23 cellular contexts compared by ENCODE assay signal in genomic region chr6:42419490-42420280, GRCh38. TPM values are rescaled to one million over a fixed set of nuclear protein-coding genes. Genes with fewer than 3 reads are reported as not detected.
DNase-seq lines count a peak whose midpoint lies in the region; ATAC-seq and TF ChIP-seq lines count a peak whose summit lies in the region.
"Had no signal": no experiment of that assay in that cellular context is flagged by ENCODE, and none has a peak within 500 bp of the region (broad histone marks: within the 10 kb centered on the region; RNA-seq: fewer than 3 reads in every experiment).

No MANE protein-coding gene starts in this region.

- 0 out of 2 replicates have a peak, but pooled peaks cover 4% of the 10 kb centered on the region for H3F3A ChIP-seq in GM23338 (replicated peaks; ENCODE audit: low read depth)

- peaks cover 53% of the 10 kb centered on the region for H4K20me1 ChIP-seq in GM23338 (replicated peaks; ENCODE audit: insufficient read depth)

- CTCF ChIA-PET in RWPE1 (lab: Yijun Ruan, JAX): interaction anchor here (0.6 to 1.4 kb wide), 3 partner anchors 8 to 128 kb away, joined by 3 to 4 read pairs (median 4); no protein-coding TSS in a partner anchor

- H3K79me2 ChIP-seq in GM23338 (replicated peaks; ENCODE audit: insufficient read depth): peaks cover 96% of the 10 kb centered on the region

- peaks cover 0 to 2% (median 0%) of the 10 kb centered on the region in 7 donors for H3K9me3 Mint-ChIP-seq in CD14-positive monocyte
- H3K9me3 Mint-ChIP-seq in GM23338: no peaks in the 10 kb centered on the region
- H3K9me3 Mint-ChIP-seq in chondrocyte (ENCODE audit: low read depth): no peaks in the 10 kb centered on the region
- H3K9me3 Mint-ChIP-seq: activated CD4-positive, alpha-beta memory T cell treated with anti-CD3 and anti-CD28 coated beads, Interleukin-2, amount 10 ng/mL, durations not matched to agents 7 days and 5 days; activated T-helper 17 cell treated with anti-CD3 and anti-CD28 coated beads, Interleukin-2, amount 50 U/mL, for 72 hours; CD8-positive, alpha-beta T cell; IgD-negative memory B cell; T-helper 1 cell treated with Interleukin-12 subunit alpha and Interleukin-12 subunit beta and Interleukin-4 antibody, amounts not matched to agents 30 μg/mL and 1 μg/mL, for 36 hours had no signal

- H3K27me3 Mint-ChIP-seq in CD14-positive monocyte (ENCODE audit: low read depth in 3 of 3) (no peaks in the 10 kb centered on the region), GM23338 (ENCODE audit: insufficient read depth, low read depth, poor library complexity) (peaks cover 11% of the 10 kb centered on the region), chondrocyte (ENCODE audit: low read depth) (no peaks in the 10 kb centered on the region)
- H3K27me3 Mint-ChIP-seq: activated T-helper 17 cell treated with anti-CD3 and anti-CD28 coated beads, Interleukin-2, amount 50 U/mL, for 72 hours had no signal

- no peaks in the 10 kb centered on the region for H3K9me2 ChIP-seq in GM23338 (ENCODE audit: insufficient read depth)

- POLR2A ChIA-PET in RWPE1 (lab: Yijun Ruan, JAX; ENCODE audit: low non-redundant PET): no interaction called here

- H3K27ac ChIP-seq in GM23338 (ENCODE audit: low read depth) (no peak overlapping the region; the same call in 1 of the 2 replicates), RWPE1 (peak overlapping the region; percentile 42)
- H3K27ac ChIP-seq: gastroesophageal sphincter, right atrium auricular region, suprapubic skin, vagina had no signal

- no peaks in the 10 kb centered on the region for H3K27me3 ChIP-seq in GM23338 (ENCODE audit: insufficient read depth)
- H3K27me3 ChIP-seq: gastroesophageal sphincter, right atrium auricular region, suprapubic skin, vagina had no signal

- H3K4me3 Mint-ChIP-seq in CD14-positive monocyte: no peak overlapping the region
- no peak overlapping the region; the same call in 2 of the 3 replicates for H3K4me3 Mint-ChIP-seq in GM23338
- no peak overlapping the region for H3K4me3 Mint-ChIP-seq in chondrocyte (ENCODE audit: unreplicated experiment)
- H3K4me3 Mint-ChIP-seq: activated CD4-positive, alpha-beta memory T cell treated with anti-CD3 and anti-CD28 coated beads, Interleukin-2, amount 10 ng/mL, durations not matched to agents 7 days and 5 days; activated T-helper 17 cell treated with anti-CD3 and anti-CD28 coated beads, Interleukin-2, amount 50 U/mL, for 72 hours; CD8-positive, alpha-beta T cell; IgD-negative memory B cell; T-helper 1 cell treated with Interleukin-12 subunit alpha and Interleukin-12 subunit beta and Interleukin-4 antibody, amounts not matched to agents 30 μg/mL and 1 μg/mL, for 36 hours had no signal

- peaks cover 38% of the 10 kb centered on the region for H3K4me1 Mint-ChIP-seq in CD14-positive monocyte
- peaks cover 51% of the 10 kb centered on the region for H3K4me1 Mint-ChIP-seq in GM23338
- peaks cover 6% of the 10 kb centered on the region for H3K4me1 Mint-ChIP-seq in chondrocyte (ENCODE audit: low read depth)

- ATAC-seq in GM23338 (peak; percentile 49), esophagus mucosa (peak; percentile 17), HG02870 (IDR thresholded peaks at IDR 0.05; ENCODE audit: unreplicated experiment) (no peak)
- ATAC-seq: activated T-helper 17 cell treated with anti-CD3 and anti-CD28 coated beads, Interleukin-2, amount 50 U/mL, for 72 hours; CD8-positive, alpha-beta T cell; gastroesophageal sphincter had no signal

- no peak overlapping the region for H2AFZ ChIP-seq in GM23338

- intact Hi-C loops in CD14-positive monocyte (cut with micrococcal nuclease): loop anchor here in 1 of 2 donors (5.0 kb wide), 1 partner anchor 33 kb away; the partner anchor contains the start of gene TRERF1

- TF ChIP-seq CTCF in CD14-positive monocyte (IDR thresholded peaks at IDR 0.05) (peak; percentile 31), GM23338 (conservative IDR thresholded peaks at IDR 0.05; ENCODE audit: low read depth in 2 of 2) (peak; percentile 52 to 61), RWPE1 (conservative IDR thresholded peaks at IDR 0.05; ENCODE audit: low read depth) (no peak), chondrocyte (IDR thresholded peaks at IDR 0.05) (no peak)

- peaks cover 23% of the 10 kb centered on the region for H3K4me1 ChIP-seq in GM23338 (ENCODE audit: insufficient read depth)
- H3K4me1 ChIP-seq: right atrium auricular region had no signal

- no peak overlapping the region for H3K4me3 ChIP-seq in GM23338
- H3K4me3 ChIP-seq: gastroesophageal sphincter, right atrium auricular region, suprapubic skin, vagina had no signal

- H3K4me2 ChIP-seq in GM23338: no peak overlapping the region; the same call in 1 of the 2 replicates

- DNase-seq in CD14-positive monocyte (ENCODE audit: low spot score) (no peak), GM23338 (ENCODE audit: low spot score) (peak; percentile 72), RWPE1 (ENCODE audit: low spot score) (no peak), CD1c-positive myeloid dendritic cell (ENCODE audit: extremely low spot score) (no peak), chondrocyte (ENCODE audit: low spot score) (no peak), Ammon's horn (ENCODE audit: low spot score) (no peak)
- DNase-seq: activated CD4-positive, alpha-beta memory T cell treated with anti-CD3 and anti-CD28 coated beads, Interleukin-2, amount 10 ng/mL, durations not matched to agents 7 days and 5 days; dermis blood vessel endothelial cell; DMS79; NCI-H1092 treated with DMSO at 0.1 percent for 48 hours; NCI-H2107; NCI-H526 treated with DMSO at 0.1 percent for 48 hours; SIG-M5 had no signal

- H3K27ac Mint-ChIP-seq in CD14-positive monocyte (peak overlapping the region in 1 of 7 donors; percentile 48), GM23338 (peak overlapping the region; percentile 50; the same call in 1 of the 2 replicates), chondrocyte (ENCODE audit: unreplicated experiment) (no peak overlapping the region)
- H3K27ac Mint-ChIP-seq: activated CD4-positive, alpha-beta memory T cell treated with anti-CD3 and anti-CD28 coated beads, Interleukin-2, amount 10 ng/mL, durations not matched to agents 7 days and 5 days; activated T-helper 17 cell treated with anti-CD3 and anti-CD28 coated beads, Interleukin-2, amount 50 U/mL, for 72 hours; IgD-negative memory B cell; T-helper 1 cell treated with Interleukin-12 subunit alpha and Interleukin-12 subunit beta and Interleukin-4 antibody, amounts not matched to agents 30 μg/mL and 1 μg/mL, for 36 hours had no signal

- H3K36me3 ChIP-seq in GM23338 (ENCODE audit: insufficient read depth): no peaks in the 10 kb centered on the region
- H3K36me3 ChIP-seq: gastroesophageal sphincter, right atrium auricular region, suprapubic skin, vagina had no signal

- peaks cover 15 to 21% of the 10 kb centered on the region in 2 donors for H3K36me3 Mint-ChIP-seq in CD14-positive monocyte
- H3K36me3 Mint-ChIP-seq in GM23338 (ENCODE audit: low read depth): peaks cover 9% of the 10 kb centered on the region; the same call in 2 of the 3 replicates
- no peaks in the 10 kb centered on the region for H3K36me3 Mint-ChIP-seq in chondrocyte (ENCODE audit: low read depth)

TF ChIP-seq in GM23338, 12 proteins besides CTCF, POLR2A, EP300 and RAD21 (continues in another document):
- no peak for TF ChIP-seq STAT1 (IDR thresholded peaks at IDR 0.05; ENCODE audit: unreplicated experiment)
- no peak for TF ChIP-seq POLR2AphosphoS5 (IDR thresholded peaks at IDR 0.05; ENCODE audit: low read depth)
- no peak for TF ChIP-seq CREB1 (CRISPR knock-in tag; IDR thresholded peaks at IDR 0.05; ENCODE audit: low read depth)
- TF ChIP-seq EZH2 (IDR thresholded peaks at IDR 0.05; ENCODE audit: low read depth, unreplicated experiment): no peak
- TF ChIP-seq JUNB (IDR thresholded peaks at IDR 0.05; ENCODE audit: unreplicated experiment): no peak
- TF ChIP-seq NANOG (IDR thresholded peaks at IDR 0.05; ENCODE audit: borderline replicate concordance): no peak
- TF ChIP-seq ZNF114 (CRISPR knock-in tag; IDR thresholded peaks at IDR 0.05): no peak
- no peak for TF ChIP-seq ETS1 (IDR thresholded peaks at IDR 0.05)
- TF ChIP-seq, protein P1, sequence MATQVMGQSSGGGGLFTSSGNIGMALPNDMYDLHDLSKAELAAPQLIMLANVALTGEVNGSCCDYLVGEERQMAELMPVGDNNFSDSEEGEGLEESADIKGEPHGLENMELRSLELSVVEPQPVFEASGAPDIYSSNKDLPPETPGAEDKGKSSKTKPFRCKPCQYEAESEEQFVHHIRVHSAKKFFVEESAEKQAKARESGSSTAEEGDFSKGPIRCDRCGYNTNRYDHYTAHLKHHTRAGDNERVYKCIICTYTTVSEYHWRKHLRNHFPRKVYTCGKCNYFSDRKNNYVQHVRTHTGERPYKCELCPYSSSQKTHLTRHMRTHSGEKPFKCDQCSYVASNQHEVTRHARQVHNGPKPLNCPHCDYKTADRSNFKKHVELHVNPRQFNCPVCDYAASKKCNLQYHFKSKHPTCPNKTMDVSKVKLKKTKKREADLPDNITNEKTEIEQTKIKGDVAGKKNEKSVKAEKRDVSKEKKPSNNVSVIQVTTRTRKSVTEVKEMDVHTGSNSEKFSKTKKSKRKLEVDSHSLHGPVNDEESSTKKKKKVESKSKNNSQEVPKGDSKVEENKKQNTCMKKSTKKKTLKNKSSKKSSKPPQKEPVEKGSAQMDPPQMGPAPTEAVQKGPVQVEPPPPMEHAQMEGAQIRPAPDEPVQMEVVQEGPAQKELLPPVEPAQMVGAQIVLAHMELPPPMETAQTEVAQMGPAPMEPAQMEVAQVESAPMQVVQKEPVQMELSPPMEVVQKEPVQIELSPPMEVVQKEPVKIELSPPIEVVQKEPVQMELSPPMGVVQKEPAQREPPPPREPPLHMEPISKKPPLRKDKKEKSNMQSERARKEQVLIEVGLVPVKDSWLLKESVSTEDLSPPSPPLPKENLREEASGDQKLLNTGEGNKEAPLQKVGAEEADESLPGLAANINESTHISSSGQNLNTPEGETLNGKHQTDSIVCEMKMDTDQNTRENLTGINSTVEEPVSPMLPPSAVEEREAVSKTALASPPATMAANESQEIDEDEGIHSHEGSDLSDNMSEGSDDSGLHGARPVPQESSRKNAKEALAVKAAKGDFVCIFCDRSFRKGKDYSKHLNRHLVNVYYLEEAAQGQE (IDR thresholded peaks at IDR 0.05; ENCODE audit: unreplicated experiment): no peak
- TF ChIP-seq ZNF331 (CRISPR knock-in tag; IDR thresholded peaks at IDR 0.05; ENCODE audit: low read depth): no peak

RNA-seq across cellular contexts. Expression of gene TRERF1, which starts 32.0 kb away (rescaled TPM):
- polyA plus RNA-seq in CD14-positive monocyte (1 to 10 TPM in 1 of 2 donors, under 1 TPM in 1; 0.58 to 2.0 TPM), GM23338 (2016; fragmentation: Nextera tagmentation; extraction: Ambion mirVana) (11.1 and 11.2 TPM in 2 replicates)
- 20.5 and 20.6 TPM in 2 replicates for total RNA-seq in GM23338 (2014; rRNA removed; shearing (Covaris generic))
- total RNA-seq in esophagus mucosa (7.3 TPM), chondrocyte (1.8 to 3.3 TPM (median 2.4 TPM) in 3 replicates)

Comparison
In these comparisons a context has a peak if more than half of its experiments do, and no peak if none do; other contexts are left out.
1. CTCF ChIP-seq: peak in CD14-positive monocyte (single experiment) and GM23338 (2 of 2); none in RWPE1 (single experiment) and chondrocyte (single experiment).